Comparison of ENCODE assay signal across 1 cellular context in the genomic region with DNA sequence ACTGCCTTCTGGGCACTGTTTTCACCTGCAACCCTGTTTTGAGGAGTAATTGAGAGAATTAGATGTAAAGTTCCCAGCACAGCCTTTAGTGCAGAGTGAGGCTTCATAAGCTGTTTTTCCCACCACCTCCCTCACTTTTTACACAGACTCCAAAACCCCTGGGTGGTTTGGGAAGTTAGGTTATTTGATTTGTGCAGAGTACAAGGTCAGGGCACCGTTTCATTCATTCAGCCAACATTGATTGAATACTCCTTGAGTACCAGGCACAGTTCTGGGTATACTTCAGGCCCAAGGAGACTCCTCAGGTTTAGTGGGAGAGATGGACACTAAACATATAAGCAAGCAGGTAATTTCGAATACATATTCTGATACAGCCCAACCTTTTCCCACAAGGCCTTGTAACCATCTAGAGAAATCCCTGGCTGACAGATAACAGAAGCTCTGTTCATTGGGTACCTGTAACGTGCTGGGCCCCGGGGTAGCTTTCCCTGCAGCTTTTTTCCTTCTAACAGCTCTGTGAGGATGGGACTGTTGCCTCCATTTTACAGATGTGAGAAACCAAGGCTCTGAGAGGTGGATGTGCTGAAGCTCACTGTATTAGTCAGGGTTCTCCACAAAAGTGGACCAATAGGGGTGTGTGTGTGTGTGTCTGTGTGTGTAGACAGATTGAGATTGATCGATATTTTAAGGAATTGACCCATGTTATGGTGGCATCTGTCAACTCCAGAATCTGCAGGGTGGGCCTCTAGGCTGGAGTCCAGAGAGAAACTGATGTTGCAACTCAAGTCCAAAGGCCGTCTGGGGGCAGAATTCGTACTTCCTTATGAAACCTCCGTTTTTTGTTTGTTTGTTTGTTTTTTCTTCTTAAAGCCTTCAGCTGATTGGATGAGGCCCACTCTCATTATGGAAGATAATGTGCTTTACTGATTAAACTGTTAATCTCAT.
TF ChIP-seq lines count a peak whose summit lies in the region.

No MANE protein-coding gene starts in this region.

TF ChIP-seq in HepG2, 621 proteins besides CTCF, POLR2A, EP300 and RAD21 (continued from another document and continues in another):
- TF ChIP-seq SRSF9 (IDR thresholded peaks at IDR 0.05; ENCODE audit: borderline replicate concordance, insufficient read depth, low read depth, low read length, poor library complexity, severe bottlenecking) (no peak), ZNF337 (CRISPR knock-in tag; IDR thresholded peaks at IDR 0.05; ENCODE audit: borderline replicate concordance, low read depth) (peak; percentile 73; the same call in 1 of the 2 replicates), ZNF777 (CRISPR knock-in tag; IDR thresholded peaks at IDR 0.05) (0 out of 2 replicates have a peak, but pooled peaks have one; percentile 34), ZNF841 (CRISPR knock-in tag; IDR thresholded peaks at IDR 0.05; ENCODE audit: borderline replicate concordance) (0 out of 2 replicates have a peak, but pooled peaks have one; percentile 15), KLF9 (CRISPR knock-in tag; IDR thresholded peaks at IDR 0.05; ENCODE audit: low read depth) (no peak), ELF3 (CRISPR knock-in tag; IDR thresholded peaks at IDR 0.05) (peak; percentile 99), NFATC3 (CRISPR knock-in tag; IDR thresholded peaks at IDR 0.05) (peak; percentile 61; the same call in 1 of the 2 replicates), ZNF10 (CRISPR knock-in tag; IDR thresholded peaks at IDR 0.05; ENCODE audit: borderline replicate concordance, low read depth) (no peak), LCORL (IDR thresholded peaks at IDR 0.05) (peak; percentile 96), LCORL (CRISPR knock-in tag; IDR thresholded peaks at IDR 0.05) (peak; percentile 98), ZKSCAN1 (IDR thresholded peaks at IDR 0.05; ENCODE audit: low read length) (peak; percentile 74; the same call in 1 of the 2 replicates), HNF4A (CRISPR knock-in tag; IDR thresholded peaks at IDR 0.05) (peak; percentile 100), ZNF557 (CRISPR knock-in tag; IDR thresholded peaks at IDR 0.05) (no peak; the same call in 1 of the 2 replicates), KDM5B (CRISPR knock-in tag; IDR thresholded peaks at IDR 0.05; ENCODE audit: borderline replicate concordance) (no peak), HIVEP1 (CRISPR knock-in tag; IDR thresholded peaks at IDR 0.05) (peak; percentile 25; the same call in 1 of the 2 replicates), ZNF547 (CRISPR knock-in tag; IDR thresholded peaks at IDR 0.05) (peak; percentile 94), SRSF1 (optimal IDR thresholded peaks at IDR 0.05; ENCODE audit: low read depth, low read length) (peak; percentile 5), XRCC5 (optimal IDR thresholded peaks at IDR 0.05; ENCODE audit: low read length) (no peak), ZNF816 (CRISPR knock-in tag; IDR thresholded peaks at IDR 0.05; ENCODE audit: borderline replicate concordance) (peak; percentile 23; the same call in 1 of the 2 replicates), MAFK (conservative IDR thresholded peaks at IDR 0.05 in 1 of 2, IDR thresholded peaks at IDR 0.05 in 1 of 2; ENCODE audit: low read length in 2 of 2) (0 out of 4 replicates have a peak, but pooled peaks of 1 of the 2 experiments have one; percentile 26), NKX3-1 (CRISPR knock-in tag; IDR thresholded peaks at IDR 0.05) (no peak)
- TF ChIP-seq, protein P1, sequence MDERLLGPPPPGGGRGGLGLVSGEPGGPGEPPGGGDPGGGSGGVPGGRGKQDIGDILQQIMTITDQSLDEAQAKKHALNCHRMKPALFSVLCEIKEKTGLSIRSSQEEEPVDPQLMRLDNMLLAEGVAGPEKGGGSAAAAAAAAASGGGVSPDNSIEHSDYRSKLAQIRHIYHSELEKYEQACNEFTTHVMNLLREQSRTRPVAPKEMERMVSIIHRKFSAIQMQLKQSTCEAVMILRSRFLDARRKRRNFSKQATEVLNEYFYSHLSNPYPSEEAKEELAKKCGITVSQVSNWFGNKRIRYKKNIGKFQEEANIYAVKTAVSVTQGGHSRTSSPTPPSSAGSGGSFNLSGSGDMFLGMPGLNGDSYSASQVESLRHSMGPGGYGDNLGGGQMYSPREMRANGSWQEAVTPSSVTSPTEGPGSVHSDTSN (CRISPR knock-in tag; IDR thresholded peaks at IDR 0.05): no peak
- TF ChIP-seq, protein P2, sequence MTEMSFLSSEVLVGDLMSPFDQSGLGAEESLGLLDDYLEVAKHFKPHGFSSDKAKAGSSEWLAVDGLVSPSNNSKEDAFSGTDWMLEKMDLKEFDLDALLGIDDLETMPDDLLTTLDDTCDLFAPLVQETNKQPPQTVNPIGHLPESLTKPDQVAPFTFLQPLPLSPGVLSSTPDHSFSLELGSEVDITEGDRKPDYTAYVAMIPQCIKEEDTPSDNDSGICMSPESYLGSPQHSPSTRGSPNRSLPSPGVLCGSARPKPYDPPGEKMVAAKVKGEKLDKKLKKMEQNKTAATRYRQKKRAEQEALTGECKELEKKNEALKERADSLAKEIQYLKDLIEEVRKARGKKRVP (CRISPR knock-in tag; IDR thresholded peaks at IDR 0.05): peak in 1 of 2 experiments; percentile 87; a peak in 2 of 4 replicates
- TF ChIP-seq, protein P3, sequence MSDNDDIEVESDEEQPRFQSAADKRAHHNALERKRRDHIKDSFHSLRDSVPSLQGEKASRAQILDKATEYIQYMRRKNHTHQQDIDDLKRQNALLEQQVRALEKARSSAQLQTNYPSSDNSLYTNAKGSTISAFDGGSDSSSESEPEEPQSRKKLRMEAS (IDR thresholded peaks at IDR 0.05): peak; percentile 76; the same call in 1 of the 2 replicates
- TF ChIP-seq, protein P4, sequence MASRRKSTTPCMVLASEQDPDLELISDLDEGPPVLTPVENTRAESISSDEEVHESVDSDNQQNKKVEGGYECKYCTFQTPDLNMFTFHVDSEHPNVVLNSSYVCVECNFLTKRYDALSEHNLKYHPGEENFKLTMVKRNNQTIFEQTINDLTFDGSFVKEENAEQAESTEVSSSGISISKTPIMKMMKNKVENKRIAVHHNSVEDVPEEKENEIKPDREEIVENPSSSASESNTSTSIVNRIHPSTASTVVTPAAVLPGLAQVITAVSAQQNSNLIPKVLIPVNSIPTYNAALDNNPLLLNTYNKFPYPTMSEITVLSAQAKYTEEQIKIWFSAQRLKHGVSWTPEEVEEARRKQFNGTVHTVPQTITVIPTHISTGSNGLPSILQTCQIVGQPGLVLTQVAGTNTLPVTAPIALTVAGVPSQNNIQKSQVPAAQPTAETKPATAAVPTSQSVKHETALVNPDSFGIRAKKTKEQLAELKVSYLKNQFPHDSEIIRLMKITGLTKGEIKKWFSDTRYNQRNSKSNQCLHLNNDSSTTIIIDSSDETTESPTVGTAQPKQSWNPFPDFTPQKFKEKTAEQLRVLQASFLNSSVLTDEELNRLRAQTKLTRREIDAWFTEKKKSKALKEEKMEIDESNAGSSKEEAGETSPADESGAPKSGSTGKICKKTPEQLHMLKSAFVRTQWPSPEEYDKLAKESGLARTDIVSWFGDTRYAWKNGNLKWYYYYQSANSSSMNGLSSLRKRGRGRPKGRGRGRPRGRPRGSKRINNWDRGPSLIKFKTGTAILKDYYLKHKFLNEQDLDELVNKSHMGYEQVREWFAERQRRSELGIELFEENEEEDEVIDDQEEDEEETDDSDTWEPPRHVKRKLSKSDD (CRISPR knock-in tag; IDR thresholded peaks at IDR 0.05; ENCODE audit: low read depth): peak; percentile 78; the same call in 1 of the 2 replicates
- TF ChIP-seq, protein P5, sequence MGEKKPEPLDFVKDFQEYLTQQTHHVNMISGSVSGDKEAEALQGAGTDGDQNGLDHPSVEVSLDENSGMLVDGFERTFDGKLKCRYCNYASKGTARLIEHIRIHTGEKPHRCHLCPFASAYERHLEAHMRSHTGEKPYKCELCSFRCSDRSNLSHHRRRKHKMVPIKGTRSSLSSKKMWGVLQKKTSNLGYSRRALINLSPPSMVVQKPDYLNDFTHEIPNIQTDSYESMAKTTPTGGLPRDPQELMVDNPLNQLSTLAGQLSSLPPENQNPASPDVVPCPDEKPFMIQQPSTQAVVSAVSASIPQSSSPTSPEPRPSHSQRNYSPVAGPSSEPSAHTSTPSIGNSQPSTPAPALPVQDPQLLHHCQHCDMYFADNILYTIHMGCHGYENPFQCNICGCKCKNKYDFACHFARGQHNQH (CRISPR knock-in tag; IDR thresholded peaks at IDR 0.05): peak; percentile 40; the same call in 1 of the 2 replicates
- TF ChIP-seq, protein P6, sequence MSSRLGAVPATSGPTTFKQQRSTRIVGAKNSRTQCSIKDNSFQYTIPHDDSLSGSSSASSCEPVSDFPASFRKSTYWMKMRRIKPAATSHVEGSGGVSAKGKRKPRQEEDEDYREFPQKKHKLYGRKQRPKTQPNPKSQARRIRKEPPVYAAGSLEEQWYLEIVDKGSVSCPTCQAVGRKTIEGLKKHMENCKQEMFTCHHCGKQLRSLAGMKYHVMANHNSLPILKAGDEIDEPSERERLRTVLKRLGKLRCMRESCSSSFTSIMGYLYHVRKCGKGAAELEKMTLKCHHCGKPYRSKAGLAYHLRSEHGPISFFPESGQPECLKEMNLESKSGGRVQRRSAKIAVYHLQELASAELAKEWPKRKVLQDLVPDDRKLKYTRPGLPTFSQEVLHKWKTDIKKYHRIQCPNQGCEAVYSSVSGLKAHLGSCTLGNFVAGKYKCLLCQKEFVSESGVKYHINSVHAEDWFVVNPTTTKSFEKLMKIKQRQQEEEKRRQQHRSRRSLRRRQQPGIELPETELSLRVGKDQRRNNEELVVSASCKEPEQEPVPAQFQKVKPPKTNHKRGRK (CRISPR knock-in tag; IDR thresholded peaks at IDR 0.05): no peak
- TF ChIP-seq, protein P7, sequence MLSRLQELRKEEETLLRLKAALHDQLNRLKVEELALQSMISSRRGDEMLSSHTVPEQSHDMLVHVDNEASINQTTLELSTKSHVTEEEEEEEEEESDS (CRISPR knock-in tag; IDR thresholded peaks at IDR 0.05; ENCODE audit: borderline replicate concordance): peak; percentile 69; the same call in 1 of the 2 replicates
- TF ChIP-seq, protein P8, sequence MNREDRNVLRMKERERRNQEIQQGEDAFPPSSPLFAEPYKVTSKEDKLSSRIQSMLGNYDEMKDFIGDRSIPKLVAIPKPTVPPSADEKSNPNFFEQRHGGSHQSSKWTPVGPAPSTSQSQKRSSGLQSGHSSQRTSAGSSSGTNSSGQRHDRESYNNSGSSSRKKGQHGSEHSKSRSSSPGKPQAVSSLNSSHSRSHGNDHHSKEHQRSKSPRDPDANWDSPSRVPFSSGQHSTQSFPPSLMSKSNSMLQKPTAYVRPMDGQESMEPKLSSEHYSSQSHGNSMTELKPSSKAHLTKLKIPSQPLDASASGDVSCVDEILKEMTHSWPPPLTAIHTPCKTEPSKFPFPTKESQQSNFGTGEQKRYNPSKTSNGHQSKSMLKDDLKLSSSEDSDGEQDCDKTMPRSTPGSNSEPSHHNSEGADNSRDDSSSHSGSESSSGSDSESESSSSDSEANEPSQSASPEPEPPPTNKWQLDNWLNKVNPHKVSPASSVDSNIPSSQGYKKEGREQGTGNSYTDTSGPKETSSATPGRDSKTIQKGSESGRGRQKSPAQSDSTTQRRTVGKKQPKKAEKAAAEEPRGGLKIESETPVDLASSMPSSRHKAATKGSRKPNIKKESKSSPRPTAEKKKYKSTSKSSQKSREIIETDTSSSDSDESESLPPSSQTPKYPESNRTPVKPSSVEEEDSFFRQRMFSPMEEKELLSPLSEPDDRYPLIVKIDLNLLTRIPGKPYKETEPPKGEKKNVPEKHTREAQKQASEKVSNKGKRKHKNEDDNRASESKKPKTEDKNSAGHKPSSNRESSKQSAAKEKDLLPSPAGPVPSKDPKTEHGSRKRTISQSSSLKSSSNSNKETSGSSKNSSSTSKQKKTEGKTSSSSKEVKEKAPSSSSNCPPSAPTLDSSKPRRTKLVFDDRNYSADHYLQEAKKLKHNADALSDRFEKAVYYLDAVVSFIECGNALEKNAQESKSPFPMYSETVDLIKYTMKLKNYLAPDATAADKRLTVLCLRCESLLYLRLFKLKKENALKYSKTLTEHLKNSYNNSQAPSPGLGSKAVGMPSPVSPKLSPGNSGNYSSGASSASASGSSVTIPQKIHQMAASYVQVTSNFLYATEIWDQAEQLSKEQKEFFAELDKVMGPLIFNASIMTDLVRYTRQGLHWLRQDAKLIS (CRISPR knock-in tag; IDR thresholded peaks at IDR 0.05): no peak
- TF ChIP-seq, protein P9, sequence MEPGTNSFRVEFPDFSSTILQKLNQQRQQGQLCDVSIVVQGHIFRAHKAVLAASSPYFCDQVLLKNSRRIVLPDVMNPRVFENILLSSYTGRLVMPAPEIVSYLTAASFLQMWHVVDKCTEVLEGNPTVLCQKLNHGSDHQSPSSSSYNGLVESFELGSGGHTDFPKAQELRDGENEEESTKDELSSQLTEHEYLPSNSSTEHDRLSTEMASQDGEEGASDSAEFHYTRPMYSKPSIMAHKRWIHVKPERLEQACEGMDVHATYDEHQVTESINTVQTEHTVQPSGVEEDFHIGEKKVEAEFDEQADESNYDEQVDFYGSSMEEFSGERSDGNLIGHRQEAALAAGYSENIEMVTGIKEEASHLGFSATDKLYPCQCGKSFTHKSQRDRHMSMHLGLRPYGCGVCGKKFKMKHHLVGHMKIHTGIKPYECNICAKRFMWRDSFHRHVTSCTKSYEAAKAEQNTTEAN (CRISPR knock-in tag; conservative IDR thresholded peaks at IDR 0.05): peak; percentile 86; the same call in 1 of the 2 replicates
- TF ChIP-seq, protein P10, sequence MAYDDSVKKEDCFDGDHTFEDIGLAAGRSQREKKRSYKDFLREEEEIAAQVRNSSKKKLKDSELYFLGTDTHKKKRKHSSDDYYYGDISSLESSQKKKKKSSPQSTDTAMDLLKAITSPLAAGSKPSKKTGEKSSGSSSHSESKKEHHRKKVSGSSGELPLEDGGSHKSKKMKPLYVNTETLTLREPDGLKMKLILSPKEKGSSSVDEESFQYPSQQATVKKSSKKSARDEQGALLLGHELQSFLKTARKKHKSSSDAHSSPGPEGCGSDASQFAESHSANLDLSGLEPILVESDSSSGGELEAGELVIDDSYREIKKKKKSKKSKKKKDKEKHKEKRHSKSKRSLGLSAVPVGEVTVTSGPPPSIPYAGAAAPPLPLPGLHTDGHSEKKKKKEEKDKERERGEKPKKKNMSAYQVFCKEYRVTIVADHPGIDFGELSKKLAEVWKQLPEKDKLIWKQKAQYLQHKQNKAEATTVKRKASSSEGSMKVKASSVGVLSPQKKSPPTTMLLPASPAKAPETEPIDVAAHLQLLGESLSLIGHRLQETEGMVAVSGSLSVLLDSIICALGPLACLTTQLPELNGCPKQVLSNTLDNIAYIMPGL (CRISPR knock-in tag; IDR thresholded peaks at IDR 0.05; ENCODE audit: borderline replicate concordance in 1 of 2, low read depth in 1 of 2): no peak; a peak in 3 of 4 replicates
- TF ChIP-seq, protein P11, sequence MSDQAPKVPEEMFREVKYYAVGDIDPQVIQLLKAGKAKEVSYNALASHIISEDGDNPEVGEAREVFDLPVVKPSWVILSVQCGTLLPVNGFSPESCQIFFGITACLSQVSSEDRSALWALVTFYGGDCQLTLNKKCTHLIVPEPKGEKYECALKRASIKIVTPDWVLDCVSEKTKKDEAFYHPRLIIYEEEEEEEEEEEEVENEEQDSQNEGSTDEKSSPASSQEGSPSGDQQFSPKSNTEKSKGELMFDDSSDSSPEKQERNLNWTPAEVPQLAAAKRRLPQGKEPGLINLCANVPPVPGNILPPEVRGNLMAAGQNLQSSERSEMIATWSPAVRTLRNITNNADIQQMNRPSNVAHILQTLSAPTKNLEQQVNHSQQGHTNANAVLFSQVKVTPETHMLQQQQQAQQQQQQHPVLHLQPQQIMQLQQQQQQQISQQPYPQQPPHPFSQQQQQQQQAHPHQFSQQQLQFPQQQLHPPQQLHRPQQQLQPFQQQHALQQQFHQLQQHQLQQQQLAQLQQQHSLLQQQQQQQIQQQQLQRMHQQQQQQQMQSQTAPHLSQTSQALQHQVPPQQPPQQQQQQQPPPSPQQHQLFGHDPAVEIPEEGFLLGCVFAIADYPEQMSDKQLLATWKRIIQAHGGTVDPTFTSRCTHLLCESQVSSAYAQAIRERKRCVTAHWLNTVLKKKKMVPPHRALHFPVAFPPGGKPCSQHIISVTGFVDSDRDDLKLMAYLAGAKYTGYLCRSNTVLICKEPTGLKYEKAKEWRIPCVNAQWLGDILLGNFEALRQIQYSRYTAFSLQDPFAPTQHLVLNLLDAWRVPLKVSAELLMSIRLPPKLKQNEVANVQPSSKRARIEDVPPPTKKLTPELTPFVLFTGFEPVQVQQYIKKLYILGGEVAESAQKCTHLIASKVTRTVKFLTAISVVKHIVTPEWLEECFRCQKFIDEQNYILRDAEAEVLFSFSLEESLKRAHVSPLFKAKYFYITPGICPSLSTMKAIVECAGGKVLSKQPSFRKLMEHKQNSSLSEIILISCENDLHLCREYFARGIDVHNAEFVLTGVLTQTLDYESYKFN (CRISPR knock-in tag; conservative IDR thresholded peaks at IDR 0.05): peak; percentile 99
